1 cellular context compared by ENCODE assay signal in genomic region chr5:89478856-89479255, GRCh38.
TF ChIP-seq lines count a peak whose summit lies in the region.

No MANE protein-coding gene starts in this region.

TF ChIP-seq in K562, 482 proteins besides CTCF, POLR2A, EP300 and RAD21 (continued from another document):
- TF ChIP-seq, protein P1, sequence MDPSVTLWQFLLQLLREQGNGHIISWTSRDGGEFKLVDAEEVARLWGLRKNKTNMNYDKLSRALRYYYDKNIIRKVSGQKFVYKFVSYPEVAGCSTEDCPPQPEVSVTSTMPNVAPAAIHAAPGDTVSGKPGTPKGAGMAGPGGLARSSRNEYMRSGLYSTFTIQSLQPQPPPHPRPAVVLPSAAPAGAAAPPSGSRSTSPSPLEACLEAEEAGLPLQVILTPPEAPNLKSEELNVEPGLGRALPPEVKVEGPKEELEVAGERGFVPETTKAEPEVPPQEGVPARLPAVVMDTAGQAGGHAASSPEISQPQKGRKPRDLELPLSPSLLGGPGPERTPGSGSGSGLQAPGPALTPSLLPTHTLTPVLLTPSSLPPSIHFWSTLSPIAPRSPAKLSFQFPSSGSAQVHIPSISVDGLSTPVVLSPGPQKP (CRISPR knock-in tag; IDR thresholded peaks at IDR 0.05) = no peak
- TF ChIP-seq ZNF133 (CRISPR knock-in tag; IDR thresholded peaks at IDR 0.05) (no peak), MAFK (IDR thresholded peaks at IDR 0.05; ENCODE audit: low read length) (peak; percentile 42; the same call in 1 of the 2 replicates), TAL1 (IDR thresholded peaks at IDR 0.05) (no peak), MAFF (IDR thresholded peaks at IDR 0.05; ENCODE audit: low read length) (peak; percentile 30; the same call in 1 of the 2 replicates), FOXA1 (IDR thresholded peaks at IDR 0.05; ENCODE audit: borderline replicate concordance) (no peak), BMI1 (IDR thresholded peaks at IDR 0.05; ENCODE audit: low read length) (no peak), ARID4B (CRISPR knock-in tag; IDR thresholded peaks at IDR 0.05) (no peak), CSDE1 (IDR thresholded peaks at IDR 0.05) (no peak), ZNF316 (IDR thresholded peaks at IDR 0.05) (peak; percentile 49; the same call in 1 of the 2 replicates), ZNF436 (CRISPR knock-in tag; IDR thresholded peaks at IDR 0.05) (no peak), RBM34 (IDR thresholded peaks at IDR 0.05; ENCODE audit: borderline replicate concordance, insufficient read depth, low read length) (no peak), C11orf30 (IDR thresholded peaks at IDR 0.05; ENCODE audit: low read depth) (peak; percentile 50)
- TF ChIP-seq, protein P2, sequence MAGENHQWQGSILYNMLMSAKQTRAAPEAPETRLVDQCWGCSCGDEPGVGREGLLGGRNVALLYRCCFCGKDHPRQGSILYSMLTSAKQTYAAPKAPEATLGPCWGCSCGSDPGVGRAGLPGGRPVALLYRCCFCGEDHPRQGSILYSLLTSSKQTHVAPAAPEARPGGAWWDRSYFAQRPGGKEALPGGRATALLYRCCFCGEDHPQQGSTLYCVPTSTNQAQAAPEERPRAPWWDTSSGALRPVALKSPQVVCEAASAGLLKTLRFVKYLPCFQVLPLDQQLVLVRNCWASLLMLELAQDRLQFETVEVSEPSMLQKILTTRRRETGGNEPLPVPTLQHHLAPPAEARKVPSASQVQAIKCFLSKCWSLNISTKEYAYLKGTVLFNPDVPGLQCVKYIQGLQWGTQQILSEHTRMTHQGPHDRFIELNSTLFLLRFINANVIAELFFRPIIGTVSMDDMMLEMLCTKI (IDR thresholded peaks at IDR 0.05; ENCODE audit: partially characterized antibody) = no peak
- TF ChIP-seq, protein P3, sequence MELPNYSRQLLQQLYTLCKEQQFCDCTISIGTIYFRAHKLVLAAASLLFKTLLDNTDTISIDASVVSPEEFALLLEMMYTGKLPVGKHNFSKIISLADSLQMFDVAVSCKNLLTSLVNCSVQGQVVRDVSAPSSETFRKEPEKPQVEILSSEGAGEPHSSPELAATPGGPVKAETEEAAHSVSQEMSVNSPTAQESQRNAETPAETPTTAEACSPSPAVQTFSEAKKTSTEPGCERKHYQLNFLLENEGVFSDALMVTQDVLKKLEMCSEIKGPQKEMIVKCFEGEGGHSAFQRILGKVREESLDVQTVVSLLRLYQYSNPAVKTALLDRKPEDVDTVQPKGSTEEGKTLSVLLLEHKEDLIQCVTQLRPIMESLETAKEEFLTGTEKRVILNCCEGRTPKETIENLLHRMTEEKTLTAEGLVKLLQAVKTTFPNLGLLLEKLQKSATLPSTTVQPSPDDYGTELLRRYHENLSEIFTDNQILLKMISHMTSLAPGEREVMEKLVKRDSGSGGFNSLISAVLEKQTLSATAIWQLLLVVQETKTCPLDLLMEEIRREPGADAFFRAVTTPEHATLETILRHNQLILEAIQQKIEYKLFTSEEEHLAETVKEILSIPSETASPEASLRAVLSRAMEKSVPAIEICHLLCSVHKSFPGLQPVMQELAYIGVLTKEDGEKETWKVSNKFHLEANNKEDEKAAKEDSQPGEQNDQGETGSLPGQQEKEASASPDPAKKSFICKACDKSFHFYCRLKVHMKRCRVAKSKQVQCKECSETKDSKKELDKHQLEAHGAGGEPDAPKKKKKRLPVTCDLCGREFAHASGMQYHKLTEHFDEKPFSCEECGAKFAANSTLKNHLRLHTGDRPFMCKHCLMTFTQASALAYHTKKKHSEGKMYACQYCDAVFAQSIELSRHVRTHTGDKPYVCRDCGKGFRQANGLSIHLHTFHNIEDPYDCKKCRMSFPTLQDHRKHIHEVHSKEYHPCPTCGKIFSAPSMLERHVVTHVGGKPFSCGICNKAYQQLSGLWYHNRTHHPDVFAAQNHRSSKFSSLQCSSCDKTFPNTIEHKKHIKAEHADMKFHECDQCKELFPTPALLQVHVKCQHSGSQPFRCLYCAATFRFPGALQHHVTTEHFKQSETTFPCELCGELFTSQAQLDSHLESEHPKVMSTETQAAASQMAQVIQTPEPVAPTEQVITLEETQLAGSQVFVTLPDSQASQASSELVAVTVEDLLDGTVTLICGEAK (IDR thresholded peaks at IDR 0.05) = no peak
- TF ChIP-seq, protein P3 (CRISPR knock-in tag; IDR thresholded peaks at IDR 0.05) = no peak
